In genomic region chr11:126595560-126595959, GRCh38 we compare ENCODE assay signal across 17 cellular contexts.
"Had no signal": no experiment of that assay in that cellular context is flagged by ENCODE, and none has a peak within 500 bp of the region (broad histone marks: within the 10 kb centered on the region; RNA-seq: fewer than 3 reads in every experiment).

No MANE protein-coding gene starts in this region.

- H3K4me1 Mint-ChIP-seq: activated CD4-positive, alpha-beta memory T cell treated with anti-CD3 and anti-CD28 coated beads, Interleukin-2, amount 10 ng/mL, durations not matched to agents 7 days and 5 days; activated CD4-positive, alpha-beta T cell treated with anti-CD3 and anti-CD28 coated beads, Interleukin-2, amount 10 ng/mL, durations not matched to agents 7 days and 5 days; activated naive CD4-positive, alpha-beta T cell treated with anti-CD3 and anti-CD28 coated beads, Interleukin-2, amount 10 ng/mL, durations not matched to agents 7 days and 5 days; activated naive CD8-positive, alpha-beta T cell treated with anti-CD3 and anti-CD28 coated beads for 36 hours; activated T-helper 17 cell treated with anti-CD3 and anti-CD28 coated beads, Interleukin-2, amount 50 U/mL, for 72 hours had no signal

- H3K4me3 Mint-ChIP-seq: activated CD4-positive, alpha-beta memory T cell treated with anti-CD3 and anti-CD28 coated beads, Interleukin-2, amount 10 ng/mL, durations not matched to agents 7 days and 5 days; activated CD4-positive, alpha-beta T cell treated with anti-CD3 and anti-CD28 coated beads, Interleukin-2, amount 10 ng/mL, durations not matched to agents 7 days and 5 days; activated naive CD4-positive, alpha-beta T cell treated with anti-CD3 and anti-CD28 coated beads, Interleukin-2, amount 10 ng/mL, durations not matched to agents 7 days and 5 days; activated naive CD8-positive, alpha-beta T cell treated with anti-CD3 and anti-CD28 coated beads for 36 hours; activated T-helper 17 cell treated with anti-CD3 and anti-CD28 coated beads, Interleukin-2, amount 50 U/mL, for 72 hours; T-helper 17 cell had no signal

- ATAC-seq: activated T-helper 17 cell treated with anti-CD3 and anti-CD28 coated beads, Interleukin-2, amount 50 U/mL, for 72 hours; T-helper 17 cell had no signal

- H3K36me3 Mint-ChIP-seq: activated naive CD4-positive, alpha-beta T cell treated with anti-CD3 and anti-CD28 coated beads, Interleukin-2, amount 10 ng/mL, durations not matched to agents 7 days and 5 days; activated naive CD8-positive, alpha-beta T cell treated with anti-CD3 and anti-CD28 coated beads for 36 hours had no signal

- H3K9me3 Mint-ChIP-seq: activated CD4-positive, alpha-beta memory T cell treated with anti-CD3 and anti-CD28 coated beads, Interleukin-2, amount 10 ng/mL, durations not matched to agents 7 days and 5 days; activated CD4-positive, alpha-beta T cell treated with anti-CD3 and anti-CD28 coated beads, Interleukin-2, amount 10 ng/mL, durations not matched to agents 7 days and 5 days; activated naive CD4-positive, alpha-beta T cell treated with anti-CD3 and anti-CD28 coated beads, Interleukin-2, amount 10 ng/mL, durations not matched to agents 7 days and 5 days; activated naive CD8-positive, alpha-beta T cell treated with anti-CD3 and anti-CD28 coated beads for 36 hours had no signal

- DNase-seq: activated CD4-positive, alpha-beta memory T cell treated with anti-CD3 and anti-CD28 coated beads, Interleukin-2, amount 10 ng/mL, durations not matched to agents 7 days and 5 days; activated CD4-positive, alpha-beta T cell treated with anti-CD3 and anti-CD28 coated beads, Interleukin-2, amount 10 ng/mL, durations not matched to agents 7 days and 5 days; activated CD4-positive, CD25-positive, alpha-beta regulatory T cell; activated gamma-delta T cell treated with Interleukin-2 at 50 U/mL for 16 hours; activated naive CD4-positive, alpha-beta T cell treated with anti-CD3 and anti-CD28 coated beads, Interleukin-2, amount 10 ng/mL, durations not matched to agents 7 days and 5 days; activated naive CD8-positive, alpha-beta T cell treated with anti-CD3 and anti-CD28 coated beads for 36 hours; activated T-cell treated with anti-CD3 and anti-CD28 coated beads for 4 hours; activated T-cell treated with anti-CD3 and anti-CD28 coated beads, Interleukin-2, amount 50 U/mL, for 48 hours; NCI-H1417 treated with DMSO at 0.1 percent for 48 hours; NCI-H1694; NCI-H2107; NCI-H2171 treated with DMSO at 0.1 percent for 48 hours; NCI-H69; SIG-M5; T-helper 17 cell; T-helper 9 cell had no signal

- H3K27ac Mint-ChIP-seq: activated CD4-positive, alpha-beta memory T cell treated with anti-CD3 and anti-CD28 coated beads, Interleukin-2, amount 10 ng/mL, durations not matched to agents 7 days and 5 days; activated CD4-positive, alpha-beta T cell treated with anti-CD3 and anti-CD28 coated beads, Interleukin-2, amount 10 ng/mL, durations not matched to agents 7 days and 5 days; activated naive CD4-positive, alpha-beta T cell treated with anti-CD3 and anti-CD28 coated beads, Interleukin-2, amount 10 ng/mL, durations not matched to agents 7 days and 5 days; activated naive CD8-positive, alpha-beta T cell treated with anti-CD3 and anti-CD28 coated beads for 36 hours; activated T-helper 17 cell treated with anti-CD3 and anti-CD28 coated beads, Interleukin-2, amount 50 U/mL, for 72 hours; T-helper 17 cell had no signal
